Comparison of ENCODE assay signal across 8 cellular contexts in the genomic region with DNA sequence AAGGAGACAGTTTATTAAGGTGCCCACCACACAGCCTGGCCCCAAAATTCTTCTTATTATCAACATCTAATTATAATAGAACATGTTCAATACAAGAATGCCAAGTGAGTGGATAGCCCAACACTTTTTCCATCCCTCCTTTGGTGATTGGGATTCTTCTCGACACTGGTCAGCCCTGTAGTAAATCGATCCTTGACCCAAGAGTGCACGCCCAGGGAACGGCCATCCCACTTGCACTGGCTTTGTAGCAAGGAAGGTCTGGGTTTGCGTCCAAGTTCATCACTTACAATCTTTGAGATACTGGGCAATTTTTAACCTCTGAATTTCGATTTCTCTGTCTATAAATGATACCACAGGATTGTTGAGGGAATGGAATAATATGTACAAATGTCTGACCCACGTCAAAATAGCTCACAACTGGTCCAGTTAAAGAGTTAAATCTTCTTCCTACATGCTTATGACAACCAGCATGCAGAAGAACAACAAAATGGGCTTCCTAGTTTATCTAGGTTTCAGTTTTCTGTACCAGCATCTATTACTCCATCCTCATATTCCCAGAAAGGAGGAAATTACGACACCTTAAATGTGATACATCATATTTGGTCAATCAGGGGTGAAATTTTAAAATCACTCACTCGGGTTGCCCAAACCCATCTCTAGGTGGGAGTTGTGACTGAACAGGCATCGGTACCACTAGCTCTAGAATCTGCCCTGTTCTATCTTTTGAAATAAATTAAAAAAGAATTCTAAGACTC.
"Had no signal": no experiment of that assay in that cellular context is flagged by ENCODE, and none has a peak within 500 bp of the region (broad histone marks: within the 10 kb centered on the region; RNA-seq: fewer than 3 reads in every experiment).

No MANE protein-coding gene starts in this region.

- H3K27ac ChIP-seq: gastrocnemius medialis, pancreas, thyroid gland had no signal

- H3K36me3 ChIP-seq: pancreas, thyroid gland had no signal

- H3K9me3 ChIP-seq: esophagus squamous epithelium, gastrocnemius medialis, pancreas, thyroid gland had no signal

- DNase-seq: activated naive CD4-positive, alpha-beta T cell; esophagus squamous epithelium; gastrocnemius medialis; heart right ventricle; mesenchymal stem cell; pancreas; thyroid gland had no signal

- ATAC-seq: gastrocnemius medialis, heart right ventricle, left lobe of liver, pancreas had no signal

- H3K4me3 ChIP-seq: esophagus squamous epithelium, gastrocnemius medialis, heart right ventricle, pancreas, thyroid gland had no signal

- H3K27me3 ChIP-seq: esophagus squamous epithelium, gastrocnemius medialis, heart right ventricle, pancreas, thyroid gland had no signal
